24 cellular contexts compared by ENCODE assay signal in the genomic region with DNA sequence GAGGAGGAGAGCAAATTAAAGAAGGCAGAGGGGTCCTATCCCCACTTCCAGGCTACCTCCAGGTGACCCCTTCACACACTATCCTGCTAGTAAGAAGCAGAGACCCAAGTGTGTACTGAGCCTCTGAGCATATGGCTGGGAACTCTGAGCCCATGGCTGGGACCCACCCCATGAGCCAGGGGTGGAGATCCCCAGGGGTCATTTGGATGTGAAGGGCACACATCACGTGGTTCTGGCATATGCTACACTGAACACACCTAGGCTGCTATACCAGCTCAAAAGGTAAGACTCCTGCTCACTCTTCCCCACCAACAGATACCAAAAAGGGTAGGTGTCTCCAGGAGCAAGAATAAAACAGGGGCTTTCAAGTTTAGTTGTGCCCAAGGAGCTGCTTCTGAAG.
DNase-seq lines count a peak whose midpoint lies in the region; ATAC-seq lines count a peak whose summit lies in the region.
"Had no signal": no experiment of that assay in that cellular context is flagged by ENCODE, and none has a peak within 500 bp of the region (broad histone marks: within the 10 kb centered on the region; RNA-seq: fewer than 3 reads in every experiment).

No MANE protein-coding gene starts in this region.

- no peak overlapping the region for H3K4me3 ChIP-seq in effector memory CD4-positive, alpha-beta T cell (ENCODE audit: insufficient read depth, low read depth, low read length, poor library complexity, severe bottlenecking)
- H3K4me3 ChIP-seq: BLaER1, GM12878 had no signal

- ATAC-seq in stimulated activated effector memory CD8-positive, alpha-beta T cell treated with anti-CD3 and anti-CD28 coated beads, Interleukin-12 subunit alpha, Interleukin-12 subunit beta, amount 100 ng/mL, for 72 hours: peak; percentile 21
- no peak for ATAC-seq in GM21526 (IDR thresholded peaks at IDR 0.05; ENCODE audit: low FRiP score, unreplicated experiment)
- ATAC-seq: GM12878 had no signal

- no peaks in the 10 kb centered on the region for H3K4me1 ChIP-seq in effector memory CD4-positive, alpha-beta T cell (ENCODE audit: control insufficient read depth, insufficient read depth, low read length, poor library complexity, severe bottlenecking)
- H3K4me1 ChIP-seq: BLaER1 had no signal

- H3K9me3 ChIP-seq in effector memory CD4-positive, alpha-beta T cell (ENCODE audit: control insufficient read depth, low read length): no peaks in the 10 kb centered on the region
- H3K9me3 ChIP-seq: BE2C, BLaER1 had no signal

- H3K9me3 Mint-ChIP-seq in stimulated activated effector memory CD8-positive, alpha-beta T cell treated with anti-CD3 and anti-CD28 coated beads, Interleukin-12 subunit alpha, Interleukin-12 subunit beta, amount 100 ng/mL, for 72 hours: no peaks in the 10 kb centered on the region
- no peaks in the 10 kb centered on the region for H3K9me3 Mint-ChIP-seq in activated CD4-positive, alpha-beta T cell treated with anti-CD3 and anti-CD28 coated beads, Interleukin-2, amount 10 ng/mL, durations not matched to agents 7 days and 5 days
- H3K9me3 Mint-ChIP-seq: CD8-positive, alpha-beta memory T cell had no signal

- no peak overlapping the region for H3K27ac ChIP-seq in effector memory CD4-positive, alpha-beta T cell (ENCODE audit: insufficient read depth, low read length, poor library complexity, severe bottlenecking)
- H3K27ac ChIP-seq: BLaER1 had no signal

- DNase-seq in NCI-H2171 (lab: John Stamatoyannopoulos, UW): peak; percentile 6
- DNase-seq in NCI-H2171 treated with DMSO at 0.1 percent for 48 hours (lab: John Stamatoyannopoulos, UW): peak; percentile 66
- DNase-seq in stimulated activated effector memory CD8-positive, alpha-beta T cell treated with anti-CD3 and anti-CD28 coated beads, Interleukin-12 subunit alpha, Interleukin-12 subunit beta, amount 100 ng/mL, for 72 hours (ENCODE audit: low spot score in 2 of 2): no peak
- no peak for DNase-seq in effector memory CD4-positive, alpha-beta T cell
- no peak for DNase-seq in activated CD4-positive, alpha-beta T cell treated with anti-CD3 and anti-CD28 coated beads, Interleukin-2, amount 10 ng/mL, durations not matched to agents 7 days and 5 days
- DNase-seq: 8988T; ACHN; BE2C; C1 segment of cervical spinal cord; CD4-positive, alpha-beta memory T cell; CD4-positive, CD25-positive, alpha-beta regulatory T cell; CD8-positive, alpha-beta memory T cell; COR-L47; DMS 273 treated with DMSO at 0.1 percent for 48 hours; DMS153; DMS53; DMS79; DND-41; EL; GDM1 had no signal

- H3K4me1 Mint-ChIP-seq in stimulated activated effector memory CD8-positive, alpha-beta T cell treated with anti-CD3 and anti-CD28 coated beads, Interleukin-12 subunit alpha, Interleukin-12 subunit beta, amount 100 ng/mL, for 72 hours: no peaks in the 10 kb centered on the region
- H3K4me1 Mint-ChIP-seq in activated CD4-positive, alpha-beta T cell treated with anti-CD3 and anti-CD28 coated beads, Interleukin-2, amount 10 ng/mL, durations not matched to agents 7 days and 5 days: no peaks in the 10 kb centered on the region
- H3K4me1 Mint-ChIP-seq: CD4-positive, alpha-beta memory T cell; CD4-positive, CD25-positive, alpha-beta regulatory T cell; CD8-positive, alpha-beta memory T cell had no signal

- H3K27ac Mint-ChIP-seq in stimulated activated effector memory CD8-positive, alpha-beta T cell treated with anti-CD3 and anti-CD28 coated beads, Interleukin-12 subunit alpha, Interleukin-12 subunit beta, amount 100 ng/mL, for 72 hours: no peak overlapping the region
- H3K27ac Mint-ChIP-seq in activated CD4-positive, alpha-beta T cell treated with anti-CD3 and anti-CD28 coated beads, Interleukin-2, amount 10 ng/mL, durations not matched to agents 7 days and 5 days: no peak overlapping the region
- H3K27ac Mint-ChIP-seq: CD14-positive monocyte; CD4-positive, alpha-beta memory T cell; CD4-positive, CD25-positive, alpha-beta regulatory T cell had no signal

- no peaks in the 10 kb centered on the region for H3K36me3 ChIP-seq in effector memory CD4-positive, alpha-beta T cell (ENCODE audit: control insufficient read depth, insufficient read depth, low read length)
- H3K36me3 ChIP-seq: BLaER1 had no signal

- H3K27me3 Mint-ChIP-seq in activated CD4-positive, alpha-beta T cell treated with anti-CD3 and anti-CD28 coated beads, Interleukin-2, amount 10 ng/mL, durations not matched to agents 7 days and 5 days: no peaks in the 10 kb centered on the region
- H3K27me3 Mint-ChIP-seq: CD4-positive, alpha-beta memory T cell; CD4-positive, CD25-positive, alpha-beta regulatory T cell had no signal

- H3K36me3 Mint-ChIP-seq in stimulated activated effector memory CD8-positive, alpha-beta T cell treated with anti-CD3 and anti-CD28 coated beads, Interleukin-12 subunit alpha, Interleukin-12 subunit beta, amount 100 ng/mL, for 72 hours: no peaks in the 10 kb centered on the region
- H3K36me3 Mint-ChIP-seq in activated CD4-positive, alpha-beta T cell treated with anti-CD3 and anti-CD28 coated beads, Interleukin-2, amount 10 ng/mL, durations not matched to agents 7 days and 5 days (ENCODE audit: low read depth): no peaks in the 10 kb centered on the region
- H3K36me3 Mint-ChIP-seq: CD4-positive, alpha-beta memory T cell; CD4-positive, CD25-positive, alpha-beta regulatory T cell had no signal

- H3K4me3 Mint-ChIP-seq in stimulated activated effector memory CD8-positive, alpha-beta T cell treated with anti-CD3 and anti-CD28 coated beads, Interleukin-12 subunit alpha, Interleukin-12 subunit beta, amount 100 ng/mL, for 72 hours: no peak overlapping the region
- no peak overlapping the region for H3K4me3 Mint-ChIP-seq in activated CD4-positive, alpha-beta T cell treated with anti-CD3 and anti-CD28 coated beads, Interleukin-2, amount 10 ng/mL, durations not matched to agents 7 days and 5 days
- H3K4me3 Mint-ChIP-seq: CD14-positive monocyte; CD4-positive, alpha-beta memory T cell; CD4-positive, CD25-positive, alpha-beta regulatory T cell; CD8-positive, alpha-beta memory T cell had no signal

- POLR2A ChIA-PET in activated CD4-positive, alpha-beta T cell treated with anti-CD3 and anti-CD28 coated beads, Interleukin-2, amount 10 ng/mL, durations not matched to agents 7 days and 5 days (lab: Charles Lee): no interaction called here

- H3K27me3 ChIP-seq in effector memory CD4-positive, alpha-beta T cell (replicated peaks; ENCODE audit: control insufficient read depth, insufficient read depth, low read length, poor library complexity, severe bottlenecking): no peaks in the 10 kb centered on the region
- H3K27me3 ChIP-seq: BE2C, BLaER1 had no signal

- CTCF ChIA-PET in activated CD4-positive, alpha-beta T cell treated with anti-CD3 and anti-CD28 coated beads, Interleukin-2, amount 10 ng/mL, durations not matched to agents 7 days and 5 days (lab: Charles Lee): interaction anchor here (0.7 kb wide), 1 partner anchor 218 kb away, joined by 3 read pairs; no protein-coding TSS in a partner anchor

Comparison
In these comparisons a context has a peak if more than half of its experiments do, and no peak if none do; other contexts are left out.
1. DNase-seq: peak in NCI-H2171 (single experiment) and NCI-H2171 treated with DMSO at 0.1 percent for 48 hours (single experiment); none in stimulated activated effector memory CD8-positive, alpha-beta T cell treated with anti-CD3 and anti-CD28 coated beads, Interleukin-12 subunit alpha, Interleukin-12 subunit beta, amount 100 ng/mL, for 72 hours (0 of 2), effector memory CD4-positive, alpha-beta T cell (0 of 3) and activated CD4-positive, alpha-beta T cell treated with anti-CD3 and anti-CD28 coated beads, Interleukin-2, amount 10 ng/mL, durations not matched to agents 7 days and 5 days (single experiment).